ENCODE assay signal across 30 cellular contexts in the genomic region with DNA sequence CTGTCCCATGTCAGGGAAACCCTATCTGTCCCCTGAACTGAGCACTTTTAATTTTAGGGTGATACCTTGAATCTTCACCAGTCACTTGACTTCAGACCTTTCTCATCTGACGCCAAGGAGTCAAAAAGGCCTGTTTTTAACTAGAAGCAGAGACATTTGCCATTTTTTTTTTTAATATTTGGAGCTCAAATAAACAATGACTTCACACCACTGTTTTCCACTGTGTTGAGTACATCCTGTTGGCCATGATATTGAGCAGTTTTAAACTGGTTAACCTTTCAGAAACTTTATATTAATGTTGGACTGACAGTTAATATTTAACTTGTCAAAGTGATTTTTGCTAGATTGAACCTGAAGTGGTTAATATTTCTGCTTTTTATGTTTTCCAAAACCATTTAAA. TPM values are rescaled to one million over a fixed set of nuclear protein-coding genes. Genes with fewer than 3 reads are reported as not detected.
DNase-seq lines count a peak whose midpoint lies in the region; ATAC-seq, FAIRE-seq and TF ChIP-seq lines count a peak whose summit lies in the region.
"Had no signal": no experiment of that assay in that cellular context is flagged by ENCODE, and none has a peak within 500 bp of the region (broad histone marks: within the 10 kb centered on the region; RNA-seq: fewer than 3 reads in every experiment).

No MANE protein-coding gene starts in this region.

- POLR2A ChIA-PET in HepG2 (lab: Yijun Ruan, JAX) = interaction anchor here (1.2 to 1.8 kb wide), 2 partner anchors 28 to 39 kb away, joined by 3 to 6 read pairs; partner anchors contain the start of gene DAG1

- no peaks in the 10 kb centered on the region for H3K27me3 Mint-ChIP-seq in Calu3 (ENCODE audit: unreplicated experiment)
- H3K27me3 Mint-ChIP-seq: dendritic cell treated with granulocyte-macrophage colony-stimulating factor and Interleukin-4, amounts not matched to agents 40 ng/mL and 50 ng/mL, for 4 days; natural killer cell treated with Interleukin-12 subunit alpha and Interleukin-12 subunit beta and Interleukin-15 and Interleukin-18, amount 100 ng/mL, for 72 hours; T-cell had no signal

- peak overlapping the region in 3 of 4 donors; percentile 45 to 76 (median 70) for H3K27ac ChIP-seq in body of pancreas
- H3K27ac ChIP-seq in HepG2 (ENCODE audit: extremely low read length, insufficient read depth, low read length) = peak overlapping the region; percentile 64
- H3K27ac ChIP-seq in psoas muscle = peak overlapping the region; percentile 98
- H3K27ac ChIP-seq in heart left ventricle = peak overlapping the region in 3 of 12 donors; percentile 9 to 28 (median 22)
- H3K27ac ChIP-seq: adrenal gland, BLaER1, cardiac muscle cell, KMS-11, SJCRH30, uterus had no signal

- TF ChIP-seq POLR2A in body of pancreas (IDR thresholded peaks at IDR 0.05) (no peak), HepG2 (IDR thresholded peaks at IDR 0.05; ENCODE audit: insufficient read depth in 1 of 2, low read depth in 2 of 2, low read length in 2 of 2) (no peak), heart left ventricle (IDR thresholded peaks at IDR 0.05) (no peak)

- TF ChIP-seq RAD21 in HepG2 (CRISPR knock-in tag; IDR thresholded peaks at IDR 0.05) = no peak

- H4K20me1 ChIP-seq in HepG2 (ENCODE audit: insufficient read depth, low read length) = no peaks in the 10 kb centered on the region

- TF ChIP-seq CTCF in Calu3 (IDR thresholded peaks at IDR 0.05; ENCODE audit: unreplicated experiment) = no peak
- no peak for TF ChIP-seq CTCF in body of pancreas (IDR thresholded peaks at IDR 0.05)
- no peak for TF ChIP-seq CTCF in HepG2 (CRISPR knock-in tag; IDR thresholded peaks at IDR 0.05)
- TF ChIP-seq CTCF in psoas muscle (IDR thresholded peaks at IDR 0.05) = no peak
- no peak for TF ChIP-seq CTCF in heart left ventricle (IDR thresholded peaks at IDR 0.05)

- peak overlapping the region; percentile 78 for H3K27ac Mint-ChIP-seq in Calu3 (ENCODE audit: unreplicated experiment)
- H3K27ac Mint-ChIP-seq: dendritic cell treated with granulocyte-macrophage colony-stimulating factor and Interleukin-4, amounts not matched to agents 40 ng/mL and 50 ng/mL, for 4 days; natural killer cell treated with Interleukin-12 subunit alpha and Interleukin-12 subunit beta and Interleukin-15 and Interleukin-18, amount 100 ng/mL, for 72 hours; T-cell had no signal

- in situ Hi-C loops in HepG2 (cut with HindIII; ENCODE audit: extremely low pct_ligation_motif_present, low pct_unique_long_range_greater_than_20kb) = no loop called here

- no peaks in the 10 kb centered on the region for H3K9me3 ChIP-seq in body of pancreas
- H3K9me3 ChIP-seq in HepG2 (ENCODE audit: low read length) = no peaks in the 10 kb centered on the region
- H3K9me3 ChIP-seq in psoas muscle = no peaks in the 10 kb centered on the region
- H3K9me3 ChIP-seq in heart left ventricle = no peaks in the 10 kb centered on the region
- H3K9me3 ChIP-seq: adrenal gland, BLaER1, Peyer's patch, SJCRH30, uterus had no signal

- H2AFZ ChIP-seq in HepG2 (ENCODE audit: low read length) = no peak overlapping the region

- WGBS in body of pancreas, 2 donors = 28 to 56% methylated on average over 1 of the region's 1 CpG
- 60% methylated on average over 1 of the region's 1 CpG for WGBS in HepG2 (ENCODE audit: low lambda C conversion rate)
- WGBS in psoas muscle, 3 donors = 33 to 51% (median 42%) methylated on average over 1 of the region's 1 CpG
- WGBS in heart left ventricle, 4 donors = 64 to 79% (median 75%) methylated on average over 1 of the region's 1 CpG

- peak; percentile 4 for FAIRE-seq in HepG2 (lab: Jason Lieb, UNC)
- FAIRE-seq: H1, TTC549 had no signal

- CTCF ChIA-PET in Calu3 (lab: Charles Lee) = interaction anchor here (0.6 to 1.0 kb wide), 3 partner anchors 44 to 484 kb away, joined by 3 to 9 read pairs (median 5); no protein-coding TSS in a partner anchor
- CTCF ChIA-PET in HepG2 (lab: Yijun Ruan, JAX; ENCODE audit: low intra/inter-chr PET ratio, low total read pairs) = no interaction called here

- H3K4me1 ChIP-seq in body of pancreas = peaks cover 58% of the 10 kb centered on the region
- peaks cover 49% of the 10 kb centered on the region for H3K4me1 ChIP-seq in HepG2 (ENCODE audit: insufficient read depth, low read length)
- peaks cover 70% of the 10 kb centered on the region for H3K4me1 ChIP-seq in psoas muscle
- peaks cover 0 to 58% (median 30%) of the 10 kb centered on the region in 12 donors for H3K4me1 ChIP-seq in heart left ventricle

- H3K4me2 ChIP-seq in HepG2 (ENCODE audit: low read depth, low read length) = peak overlapping the region; percentile 6; the same call in 1 of the 2 replicates
- H3K4me2 ChIP-seq: BLaER1, KMS-11 had no signal

- TF ChIP-seq EP300 in HepG2 (IDR thresholded peaks at IDR 0.05; ENCODE audit: low read depth in 2 of 2, low read length in 2 of 2) = no peak
- no peak for TF ChIP-seq EP300 in HepG2 (CRISPR knock-in tag; IDR thresholded peaks at IDR 0.05; ENCODE audit: borderline replicate concordance)

- H3K9me3 Mint-ChIP-seq in Calu3 (ENCODE audit: low read depth, unreplicated experiment) = peaks cover 2% of the 10 kb centered on the region
- H3K9me3 Mint-ChIP-seq: activated T-cell treated with anti-CD3 and anti-CD28 coated beads, Interleukin-2, amount 50 U/mL, for 4 hours; dendritic cell treated with granulocyte-macrophage colony-stimulating factor and Interleukin-4, amounts not matched to agents 40 ng/mL and 50 ng/mL, for 4 days; natural killer cell treated with Interleukin-12 subunit alpha and Interleukin-12 subunit beta and Interleukin-15 and Interleukin-18, amount 100 ng/mL, for 72 hours; T-cell had no signal

- H3K4me3 ChIP-seq in body of pancreas (no peak overlapping the region), HepG2 (replicated peaks in 1 of 3; ENCODE audit: insufficient read depth in 1 of 3, low read depth in 2 of 3, low read length in 3 of 3) (no peak overlapping the region), psoas muscle (no peak overlapping the region), heart left ventricle (no peak overlapping the region)
- H3K4me3 ChIP-seq: adrenal gland, BLaER1, cardiac muscle cell, Peyer's patch, SJCRH30, uterus had no signal

- DNase-seq in Calu3 = no peak
- DNase-seq in body of pancreas = no peak
- DNase-seq in HepG2 (ENCODE audit: low spot score) = no peak
- no peak for DNase-seq in psoas muscle
- DNase-seq in kidney glomerular epithelial cell (lab: John Stamatoyannopoulos, UW) = no peak
- DNase-seq in NCI-H1048 (lab: John Stamatoyannopoulos, UW) = no peak
- DNase-seq in HuH-7 (ENCODE audit: low spot score) = no peak
- no peak for DNase-seq in heart left ventricle
- DNase-seq: activated T-cell treated with anti-CD3 and anti-CD28 coated beads, Interleukin-2, amount 50 U/mL, for 4 hours; adrenal gland; COR-L47; DMS79 treated with DMSO at 0.1 percent for 48 hours; head of caudate nucleus; midbrain; NCI-H2171 treated with DMSO at 0.1 percent for 48 hours; NCI-H524 treated with DMSO at 0.1 percent for 48 hours; SJCRH30; stimulated activated CD8-positive, alpha-beta memory T cell treated with anti-CD3 and anti-CD28 coated beads, Interleukin-4, amount 100 ng/mL, for 48 hours; substantia nigra; T-cell; uterus had no signal

- H3K4me3 Mint-ChIP-seq in Calu3 (ENCODE audit: low read depth, unreplicated experiment) = no peak overlapping the region
- H3K4me3 Mint-ChIP-seq: activated T-cell treated with anti-CD3 and anti-CD28 coated beads, Interleukin-2, amount 50 U/mL, for 4 hours; dendritic cell treated with granulocyte-macrophage colony-stimulating factor and Interleukin-4, amounts not matched to agents 40 ng/mL and 50 ng/mL, for 4 days; natural killer cell treated with Interleukin-12 subunit alpha and Interleukin-12 subunit beta and Interleukin-15 and Interleukin-18, amount 100 ng/mL, for 72 hours; T-cell had no signal

- H3K79me2 ChIP-seq in HepG2 (ENCODE audit: insufficient read depth, low read length) = peaks cover 26% of the 10 kb centered on the region

- no peaks in the 10 kb centered on the region for H3K36me3 ChIP-seq in body of pancreas (replicated peaks in 1 of 2; ENCODE audit: insufficient read depth in 1 of 2, low read depth in 2 of 2)
- peaks cover 0 to 8% of the 10 kb centered on the region in 2 experiments; a peak in 1 of 5 replicates for H3K36me3 ChIP-seq in HepG2 (replicated peaks in 1 of 2; ENCODE audit: control insufficient read depth in 1 of 2, insufficient read depth in 2 of 2, low read length in 2 of 2)
- H3K36me3 ChIP-seq in psoas muscle (ENCODE audit: insufficient read depth in 1 of 2, low read depth in 1 of 2) = peaks cover 0 to 6% of the 10 kb centered on the region in 2 donors
- H3K36me3 ChIP-seq in heart left ventricle = peaks cover 0 to 17% (median 4%) of the 10 kb centered on the region in 9 donors
- H3K36me3 ChIP-seq: adrenal gland, Peyer's patch, uterus had no signal

- BruUV-seq in Calu3 (replicated peaks; lab: Mats Ljungman, UMichigan) = no TSS peak
- BruUV-seq in HepG2 (replicated peaks; lab: Mats Ljungman, UMichigan) = no TSS peak

- H3K36me3 Mint-ChIP-seq in Calu3 (ENCODE audit: insufficient read depth, unreplicated experiment) = peaks cover 35% of the 10 kb centered on the region
- H3K36me3 Mint-ChIP-seq: natural killer cell treated with Interleukin-12 subunit alpha and Interleukin-12 subunit beta and Interleukin-15 and Interleukin-18, amount 100 ng/mL, for 72 hours had no signal

- no peaks in the 10 kb centered on the region for H3K27me3 ChIP-seq in body of pancreas
- H3K27me3 ChIP-seq in HepG2 (ENCODE audit: control insufficient read depth in 1 of 2, insufficient read depth in 2 of 2, low read length in 2 of 2) = no peaks in the 10 kb centered on the region
- H3K27me3 ChIP-seq in psoas muscle (ENCODE audit: insufficient read depth in 3 of 3, low read length in 2 of 3) = no peaks in the 10 kb centered on the region
- no peaks in the 10 kb centered on the region for H3K27me3 ChIP-seq in heart left ventricle
- H3K27me3 ChIP-seq: adrenal gland, BLaER1, cardiac muscle cell, Peyer's patch, SJCRH30, uterus had no signal

- intact Hi-C loops in Calu3 (cut with micrococcal nuclease; ENCODE audit: unreplicated experiment) (no loop called here), body of pancreas (cut with DNase I) (no loop called here), HepG2 (cut with micrococcal nuclease; ENCODE audit: unreplicated experiment) (no loop called here), psoas muscle (cut with DNase I) (no loop called here), heart left ventricle (cut with DNase I) (no loop called here)

- H3K4me1 Mint-ChIP-seq in Calu3 (ENCODE audit: low read depth, unreplicated experiment) = peaks cover 41% of the 10 kb centered on the region

- H3K9ac ChIP-seq in HepG2 (ENCODE audit: insufficient read depth, low read depth, low read length) = peak overlapping the region; percentile 5; the same call in 1 of the 2 replicates
- H3K9ac ChIP-seq: BLaER1, KMS-11 had no signal

- ATAC-seq in body of pancreas = peak; percentile 54
- no peak for ATAC-seq in HepG2
- no peak for ATAC-seq in psoas muscle
- no peak for ATAC-seq in heart left ventricle
- ATAC-seq: activated T-cell treated with anti-CD3 and anti-CD28 coated beads, Interleukin-2, amount 50 U/mL, for 4 hours; natural killer cell treated with Interleukin-12 subunit alpha and Interleukin-12 subunit beta and Interleukin-15 and Interleukin-18, amount 100 ng/mL, for 72 hours; T-cell had no signal

RNA-seq across cellular contexts. Expression of gene DAG1, which starts 28.2 kb away (rescaled TPM):
- 164 and 226 TPM in 2 replicates for total RNA-seq in Calu3 (2022)
- total RNA-seq in body of pancreas = 10 to 100 TPM; 46.8 to 57.9 TPM
- 26.0 and 50.4 TPM in 2 replicates for total RNA-seq in HepG2 (2016; rRNA removed; fragmentation: Illumina TruSeq; extraction: Trizol)
- total RNA-seq in HepG2 (2016; cell fraction: cytosol; rRNA removed; fragmentation: Illumina TruSeq; extraction: Trizol; ENCODE audit: low read depth) = 7.6 and 8.6 TPM in 2 replicates
- total RNA-seq in HepG2 (2016; cell fraction: insoluble cytoplasmic fraction; rRNA removed; fragmentation: Illumina TruSeq; extraction: Trizol) = 23.1 and 46.3 TPM in 2 replicates
- total RNA-seq in HepG2 (2016; cell fraction: membrane; rRNA removed; fragmentation: Illumina TruSeq; extraction: Trizol) = 16.0 and 18.5 TPM in 2 replicates
- total RNA-seq in HepG2 (2016; cell fraction: nucleus; rRNA removed; fragmentation: Illumina TruSeq; extraction: Trizol) = 65.8 and 74.0 TPM in 2 replicates
- 47.3 and 49.4 TPM in 2 replicates for polyA plus RNA-seq in HepG2 (2011; rRNA removed)
- polyA plus RNA-seq in HepG2 (2011; cell fraction: cytosol; rRNA removed) = 28.9 and 29.7 TPM in 2 replicates
- polyA plus RNA-seq in HepG2 (2011; cell fraction: nucleus; rRNA removed) = 24.1 and 25.2 TPM in 2 replicates
- polyA plus RNA-seq in HepG2 (2012) = 16.5 and 18.8 TPM in 2 replicates
- polyA plus RNA-seq in HepG2 (2016; cell fraction: cytosol; fragmentation: Illumina TruSeq; extraction: Trizol; ENCODE audit: low read depth) = 3.2 and 3.4 TPM in 2 replicates
- 25.3 and 29.2 TPM in 2 replicates for polyA plus RNA-seq in HepG2 (2016; cell fraction: insoluble cytoplasmic fraction; fragmentation: Illumina TruSeq; extraction: Trizol; ENCODE audit: low read depth)
- 8.3 and 8.4 TPM in 2 replicates for polyA plus RNA-seq in HepG2 (2016; cell fraction: membrane; fragmentation: Illumina TruSeq; extraction: Trizol; ENCODE audit: low read depth)
- polyA plus RNA-seq in HepG2 (2016; cell fraction: nucleus; fragmentation: Illumina TruSeq; extraction: Trizol; ENCODE audit: insufficient read depth, low read depth) = 93.4 and 97.1 TPM in 2 replicates
- 198 and 220 TPM in 2 replicates for polyA minus RNA-seq in HepG2 (2011; rRNA and poly(A)+ RNA removed; ENCODE audit: low replicate concordance)
- 39.7 and 54.7 TPM in 2 replicates for polyA minus RNA-seq in HepG2 (2011; cell fraction: cytosol; rRNA and poly(A)+ RNA removed)
- 16.2 and 17.4 TPM in 2 replicates for polyA minus RNA-seq in HepG2 (2011; cell fraction: nucleus; rRNA and poly(A)+ RNA removed)
- total RNA-seq in psoas muscle = 100 to 1,000 TPM in 3 of 4 donors, 10 to 100 TPM in 1; 67.6 to 159 (median 139) TPM
- 10 to 100 TPM; 35.1 to 73.2 (median 42.1) TPM for polyA plus RNA-seq in psoas muscle
- 100 to 1,000 TPM; 122 to 218 (median 141) TPM for total RNA-seq in heart left ventricle
- 100 to 1,000 TPM in 1 of 2 donors, 10 to 100 TPM in 1; 39.9 to 124 TPM for polyA plus RNA-seq in heart left ventricle

RNA-seq across cellular contexts. Expression of gene BSN, which starts 56.0 kb away (rescaled TPM):
- total RNA-seq in Calu3 (2022) = 0.71 and 0.92 TPM in 2 replicates
- 1 to 10 TPM; 1.3 to 6.6 TPM for total RNA-seq in body of pancreas
- 0.70 and 0.86 TPM in 2 replicates for total RNA-seq in HepG2 (2016; rRNA removed; fragmentation: Illumina TruSeq; extraction: Trizol)
- total RNA-seq in HepG2 (2016; cell fraction: cytosol; rRNA removed; fragmentation: Illumina TruSeq; extraction: Trizol; ENCODE audit: low read depth) = 0.26 and 0.30 TPM in 2 replicates
- total RNA-seq in HepG2 (2016; cell fraction: insoluble cytoplasmic fraction; rRNA removed; fragmentation: Illumina TruSeq; extraction: Trizol) = 0.67 and 0.71 TPM in 2 replicates
- total RNA-seq in HepG2 (2016; cell fraction: membrane; rRNA removed; fragmentation: Illumina TruSeq; extraction: Trizol) = 0.28 and 0.43 TPM in 2 replicates
- total RNA-seq in HepG2 (2016; cell fraction: nucleus; rRNA removed; fragmentation: Illumina TruSeq; extraction: Trizol) = 1.3 and 2.1 TPM in 2 replicates
- polyA plus RNA-seq in HepG2 (2011; rRNA removed) = 0.42 and 0.67 TPM in 2 replicates
- polyA plus RNA-seq in HepG2 (2011; cell fraction: cytosol; rRNA removed) = 0.23 and 0.25 TPM in 2 replicates
- polyA plus RNA-seq in HepG2 (2011; cell fraction: nucleus; rRNA removed) = 3.3 TPM in 2 replicates
- polyA plus RNA-seq in HepG2 (2012) = 0.98 and 1.0 TPM in 2 replicates
- 0.10 and 0.11 TPM in 2 replicates for polyA plus RNA-seq in HepG2 (2016; cell fraction: cytosol; fragmentation: Illumina TruSeq; extraction: Trizol; ENCODE audit: low read depth)
- 0.40 and 0.68 TPM in 2 replicates for polyA plus RNA-seq in HepG2 (2016; cell fraction: insoluble cytoplasmic fraction; fragmentation: Illumina TruSeq; extraction: Trizol; ENCODE audit: low read depth)
- 0.08 and 0.10 TPM in 2 replicates for polyA plus RNA-seq in HepG2 (2016; cell fraction: membrane; fragmentation: Illumina TruSeq; extraction: Trizol; ENCODE audit: low read depth)
- 3.5 and 3.9 TPM in 2 replicates for polyA plus RNA-seq in HepG2 (2016; cell fraction: nucleus; fragmentation: Illumina TruSeq; extraction: Trizol; ENCODE audit: insufficient read depth, low read depth)
- 0.09 and 1.8 TPM in 2 replicates for polyA minus RNA-seq in HepG2 (2011; rRNA and poly(A)+ RNA removed; ENCODE audit: low replicate concordance)
- 0.88 and 1.1 TPM in 2 replicates for polyA minus RNA-seq in HepG2 (2011; cell fraction: cytosol; rRNA and poly(A)+ RNA removed)
- 1.8 and 2.2 TPM in 2 replicates for polyA minus RNA-seq in HepG2 (2011; cell fraction: nucleus; rRNA and poly(A)+ RNA removed)
- under 1 TPM; 0.22 to 0.95 (median 0.47) TPM for total RNA-seq in psoas muscle
- polyA plus RNA-seq in psoas muscle = under 1 TPM; 0.08 to 0.20 (median 0.10) TPM
- total RNA-seq in heart left ventricle = 1 to 10 TPM in 5 of 9 donors, under 1 TPM in 4; 0.12 to 1.6 (median 1.0) TPM
- under 1 TPM; 0.19 to 0.42 TPM for polyA plus RNA-seq in heart left ventricle
- total RNA-seq: HT-29 had no signal
